ENCODE assay signal across 9 cellular contexts in genomic region chr1:95384570-95384969, GRCh38.
DNase-seq lines count a peak whose midpoint lies in the region; ATAC-seq, FAIRE-seq and TF ChIP-seq lines count a peak whose summit lies in the region.
"Had no signal": no experiment of that assay in that cellular context is flagged by ENCODE, and none has a peak within 500 bp of the region (broad histone marks: within the 10 kb centered on the region; RNA-seq: fewer than 3 reads in every experiment).

No MANE protein-coding gene starts in this region.

- H3K9me3 ChIP-seq in aorta (ENCODE audit: control insufficient read depth, low read length), result no peaks in the 10 kb centered on the region
- H3K9me3 ChIP-seq: SJSA1 had no signal

- H3K4ac ChIP-seq in mesendoderm (ENCODE audit: low read depth, low read length), result no peak overlapping the region

- intact Hi-C loops in aorta (cut with DNase I), result no loop called here

- H2AFZ ChIP-seq in GM23338, result no peak overlapping the region

- H3K79me2 ChIP-seq in GM23338 (replicated peaks; ENCODE audit: insufficient read depth) (no peaks in the 10 kb centered on the region), mesendoderm (ENCODE audit: control insufficient read depth, insufficient read depth, low read length) (no peaks in the 10 kb centered on the region)

- H2BK5ac ChIP-seq in mesendoderm (ENCODE audit: low read length), result no peak overlapping the region

- H3K79me1 ChIP-seq in mesendoderm (ENCODE audit: low read length), result no peaks in the 10 kb centered on the region

- FAIRE-seq in frontal cortex (lab: Jason Lieb, UNC), result no peak
- FAIRE-seq: GM18507 had no signal

- H3K36me3 Mint-ChIP-seq in GM23338 (ENCODE audit: low read depth), result no peaks in the 10 kb centered on the region

- no peaks in the 10 kb centered on the region for H3K4me1 ChIP-seq in GM23338 (ENCODE audit: insufficient read depth)
- no peaks in the 10 kb centered on the region for H3K4me1 ChIP-seq in mesendoderm (ENCODE audit: control insufficient read depth, low read depth, low read length)
- no peaks in the 10 kb centered on the region for H3K4me1 ChIP-seq in aorta (ENCODE audit: control insufficient read depth in 1 of 2, insufficient read depth in 2 of 2, low read length in 2 of 2)
- H3K4me1 ChIP-seq: SJSA1 had no signal

- no peak overlapping the region for H2AK5ac ChIP-seq in mesendoderm (ENCODE audit: low read length)

- no peak overlapping the region for H2BK120ac ChIP-seq in mesendoderm (ENCODE audit: low read depth, low read length)

- H2BK15ac ChIP-seq in mesendoderm (replicated peaks; ENCODE audit: low read depth), result no peak overlapping the region

- no peak overlapping the region for H3K56ac ChIP-seq in mesendoderm (ENCODE audit: low read length)

- no peak overlapping the region for H3K27ac Mint-ChIP-seq in GM23338

- H3K18ac ChIP-seq in mesendoderm (ENCODE audit: low read length), result no peak overlapping the region

- DNase-seq in GM23338 (ENCODE audit: low spot score) (peak; percentile 83), KBM-7 (peak; percentile 23), amniotic epithelial cell (ENCODE audit: low read depth) (peak; percentile 6), mesendoderm (peak; percentile 70), frontal cortex (ENCODE audit: low spot score in 2 of 2) (no peak), aorta (no peak)

- H3K27me3 ChIP-seq in GM23338 (ENCODE audit: insufficient read depth) (no peaks in the 10 kb centered on the region), mesendoderm (ENCODE audit: insufficient read depth, low read length, poor library complexity) (no peaks in the 10 kb centered on the region), aorta (ENCODE audit: control insufficient read depth in 1 of 2, insufficient read depth in 2 of 2, low read length in 1 of 2) (no peaks in the 10 kb centered on the region)
- H3K27me3 ChIP-seq: SJSA1 had no signal

- H3K36me3 ChIP-seq in GM23338 (ENCODE audit: insufficient read depth) (no peaks in the 10 kb centered on the region), mesendoderm (ENCODE audit: control insufficient read depth, insufficient read depth, low read length) (no peaks in the 10 kb centered on the region), aorta (ENCODE audit: control insufficient read depth in 1 of 2, insufficient read depth in 2 of 2, low read length in 1 of 2) (no peaks in the 10 kb centered on the region)
- H3K36me3 ChIP-seq: SJSA1 had no signal

- H3F3A ChIP-seq in GM23338 (replicated peaks; ENCODE audit: low read depth), result no peaks in the 10 kb centered on the region

- H3K4me3 Mint-ChIP-seq in GM23338, result no peak overlapping the region

- H3K4me2 ChIP-seq in GM23338, result no peak overlapping the region
- no peak overlapping the region for H3K4me2 ChIP-seq in mesendoderm (ENCODE audit: low read length)

- peaks cover 7% of the 10 kb centered on the region for H3K4me1 Mint-ChIP-seq in GM23338

- no peaks in the 10 kb centered on the region; the same call in 2 of the 3 replicates for H3K9me3 Mint-ChIP-seq in GM23338

- H3K9me2 ChIP-seq in GM23338 (ENCODE audit: insufficient read depth), result peaks cover 20% of the 10 kb centered on the region; the same call in 1 of the 2 replicates

- H3K9ac ChIP-seq in mesendoderm (ENCODE audit: low read length), result no peak overlapping the region

- H3K27me3 Mint-ChIP-seq in GM23338 (ENCODE audit: insufficient read depth, low read depth, poor library complexity), result no peaks in the 10 kb centered on the region

- no peak for TF ChIP-seq CTCF in GM23338 (conservative IDR thresholded peaks at IDR 0.05; ENCODE audit: low read depth in 2 of 2)

- in situ Hi-C loops in KBM-7 (cut with MboI; ENCODE audit: low pct_unique_long_range_greater_than_20kb, low sequenced_read_pairs), result no loop called here

- no peak overlapping the region for H4K5ac ChIP-seq in mesendoderm (ENCODE audit: low read length)

- H4K8ac ChIP-seq in mesendoderm (ENCODE audit: low read depth, low read length), result no peak overlapping the region

- no peak overlapping the region for H3K23ac ChIP-seq in mesendoderm (ENCODE audit: low read length)

- WGBS in mesendoderm (ENCODE audit: extremely low coverage, insufficient coverage, low lambda C conversion rate), result no CpG with 5 or more reads among the region's 3 CpGs
- WGBS in aorta, 2 donors, result 23 to 30% methylated on average over 3 of the region's 3 CpGs

- no peak overlapping the region for H3K4me3 ChIP-seq in GM23338
- no peak overlapping the region for H3K4me3 ChIP-seq in mesendoderm (ENCODE audit: low read length)
- no peak overlapping the region for H3K4me3 ChIP-seq in aorta (ENCODE audit: low read length in 2 of 2)
- H3K4me3 ChIP-seq: SJSA1 had no signal

- ATAC-seq in GM23338 (peak; percentile 91), GM21737 (IDR thresholded peaks at IDR 0.05; ENCODE audit: unreplicated experiment) (no peak), aorta (ENCODE audit: low FRiP score) (no peak)

- H3K27ac ChIP-seq in GM23338 (ENCODE audit: low read depth), result no peak overlapping the region
- H3K27ac ChIP-seq in mesendoderm (ENCODE audit: low read depth, low read length), result no peak overlapping the region
- H3K27ac ChIP-seq in aorta (ENCODE audit: low read depth in 1 of 2, low read length in 2 of 2), result no peak overlapping the region
- H3K27ac ChIP-seq: SJSA1 had no signal

- H4K20me1 ChIP-seq in GM23338 (replicated peaks; ENCODE audit: insufficient read depth), result no peaks in the 10 kb centered on the region

TF ChIP-seq in GM23338, 12 proteins besides CTCF, POLR2A, EP300 and RAD21:
- no peak for TF ChIP-seq JUNB (IDR thresholded peaks at IDR 0.05; ENCODE audit: unreplicated experiment)
- TF ChIP-seq, protein P1, sequence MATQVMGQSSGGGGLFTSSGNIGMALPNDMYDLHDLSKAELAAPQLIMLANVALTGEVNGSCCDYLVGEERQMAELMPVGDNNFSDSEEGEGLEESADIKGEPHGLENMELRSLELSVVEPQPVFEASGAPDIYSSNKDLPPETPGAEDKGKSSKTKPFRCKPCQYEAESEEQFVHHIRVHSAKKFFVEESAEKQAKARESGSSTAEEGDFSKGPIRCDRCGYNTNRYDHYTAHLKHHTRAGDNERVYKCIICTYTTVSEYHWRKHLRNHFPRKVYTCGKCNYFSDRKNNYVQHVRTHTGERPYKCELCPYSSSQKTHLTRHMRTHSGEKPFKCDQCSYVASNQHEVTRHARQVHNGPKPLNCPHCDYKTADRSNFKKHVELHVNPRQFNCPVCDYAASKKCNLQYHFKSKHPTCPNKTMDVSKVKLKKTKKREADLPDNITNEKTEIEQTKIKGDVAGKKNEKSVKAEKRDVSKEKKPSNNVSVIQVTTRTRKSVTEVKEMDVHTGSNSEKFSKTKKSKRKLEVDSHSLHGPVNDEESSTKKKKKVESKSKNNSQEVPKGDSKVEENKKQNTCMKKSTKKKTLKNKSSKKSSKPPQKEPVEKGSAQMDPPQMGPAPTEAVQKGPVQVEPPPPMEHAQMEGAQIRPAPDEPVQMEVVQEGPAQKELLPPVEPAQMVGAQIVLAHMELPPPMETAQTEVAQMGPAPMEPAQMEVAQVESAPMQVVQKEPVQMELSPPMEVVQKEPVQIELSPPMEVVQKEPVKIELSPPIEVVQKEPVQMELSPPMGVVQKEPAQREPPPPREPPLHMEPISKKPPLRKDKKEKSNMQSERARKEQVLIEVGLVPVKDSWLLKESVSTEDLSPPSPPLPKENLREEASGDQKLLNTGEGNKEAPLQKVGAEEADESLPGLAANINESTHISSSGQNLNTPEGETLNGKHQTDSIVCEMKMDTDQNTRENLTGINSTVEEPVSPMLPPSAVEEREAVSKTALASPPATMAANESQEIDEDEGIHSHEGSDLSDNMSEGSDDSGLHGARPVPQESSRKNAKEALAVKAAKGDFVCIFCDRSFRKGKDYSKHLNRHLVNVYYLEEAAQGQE (IDR thresholded peaks at IDR 0.05; ENCODE audit: unreplicated experiment), result peak; percentile 97
TF ChIP-seq in GM23338: peak in this region for 1.

Comparison
In these comparisons a context has a peak if more than half of its experiments do, and no peak if none do; other contexts are left out.
1. DNase-seq: peak in GM23338 (single experiment), KBM-7 (single experiment), amniotic epithelial cell (single experiment) and mesendoderm (single experiment); none in frontal cortex (0 of 2) and aorta (0 of 2).